In the genomic region with DNA sequence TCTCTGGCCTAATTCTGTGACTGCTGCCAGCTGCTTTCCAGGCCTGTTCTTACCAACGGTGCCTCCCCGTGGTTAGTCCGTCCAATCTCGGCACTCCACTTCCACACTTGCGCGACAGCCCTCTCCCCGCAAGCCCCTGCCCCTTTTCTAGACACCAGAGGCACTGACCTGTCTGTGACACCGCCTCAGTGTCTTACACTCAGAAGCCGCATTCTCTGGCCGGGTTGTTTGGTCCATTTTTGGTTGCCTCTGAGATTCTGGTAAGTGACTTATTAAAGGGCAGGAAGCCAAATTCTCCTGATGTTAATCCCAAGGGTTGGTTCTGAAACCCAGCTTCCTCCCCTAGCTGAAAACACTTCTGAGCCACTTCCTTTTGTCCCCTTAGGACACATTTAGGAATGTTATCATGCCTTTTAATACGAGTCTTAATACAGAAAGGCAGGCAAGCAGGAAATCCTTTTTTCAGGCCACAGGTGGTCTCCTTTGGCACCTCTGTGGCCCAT, we compare ENCODE assay signal across 8 cellular contexts. TPM values are rescaled to one million over a fixed set of nuclear protein-coding genes. Genes with fewer than 3 reads are reported as not detected.
DNase-seq lines count a peak whose midpoint lies in the region; ATAC-seq and TF ChIP-seq lines count a peak whose summit lies in the region.

No MANE protein-coding gene starts in this region.

- H3K27ac Mint-ChIP-seq in activated CD4-positive, alpha-beta T cell treated with anti-CD3 and anti-CD28 coated beads for 36 hours, result peak overlapping the region; percentile 96
- peak overlapping the region; percentile 95 to 96 for H3K27ac Mint-ChIP-seq in effector memory CD8-positive, alpha-beta T cell

- H3K9me3 ChIP-seq in mucosa of descending colon, result no peaks in the 10 kb centered on the region

- in situ Hi-C loops in ACHN (cut with HindIII; ENCODE audit: low pct_ligation_motif_present, low pct_unique_long_range_greater_than_20kb, low sequenced_read_pairs), result no loop called here

- no peaks in the 10 kb centered on the region for H3K9me3 Mint-ChIP-seq in activated CD4-positive, alpha-beta T cell treated with anti-CD3 and anti-CD28 coated beads for 36 hours (ENCODE audit: low read depth)
- H3K9me3 Mint-ChIP-seq in effector memory CD8-positive, alpha-beta T cell, result no peaks in the 10 kb centered on the region

- intact Hi-C loops in activated CD4-positive, alpha-beta T cell treated with anti-CD3 and anti-CD28 coated beads for 36 hours (cut with DNase I, micrococcal nuclease), result loop anchor here (5.0 kb wide), 2 partner anchors 132 to 447 kb away; no protein-coding TSS in a partner anchor
- intact Hi-C loops in mucosa of descending colon (cut with DNase I, micrococcal nuclease), result no loop called here

- peaks cover 29% of the 10 kb centered on the region for H3K4me1 ChIP-seq in mucosa of descending colon (ENCODE audit: low read depth)

- no peaks in the 10 kb centered on the region for H3K27me3 Mint-ChIP-seq in activated CD4-positive, alpha-beta T cell treated with anti-CD3 and anti-CD28 coated beads for 36 hours
- H3K27me3 Mint-ChIP-seq in effector memory CD8-positive, alpha-beta T cell, result no peaks in the 10 kb centered on the region

- H3K36me3 Mint-ChIP-seq in activated CD4-positive, alpha-beta T cell treated with anti-CD3 and anti-CD28 coated beads for 36 hours (ENCODE audit: low read depth), result peaks cover 10% of the 10 kb centered on the region
- peaks cover 12% of the 10 kb centered on the region for H3K36me3 Mint-ChIP-seq in effector memory CD8-positive, alpha-beta T cell (ENCODE audit: insufficient read depth)

- TF ChIP-seq CTCF in mucosa of descending colon (IDR thresholded peaks at IDR 0.05), result no peak

- ATAC-seq in activated CD4-positive, alpha-beta T cell treated with anti-CD3 and anti-CD28 coated beads for 36 hours, result no peak
- ATAC-seq in effector memory CD8-positive, alpha-beta T cell (replicated peaks), result no peak
- no peak for ATAC-seq in mucosa of descending colon
- ATAC-seq in HG03469 (IDR thresholded peaks at IDR 0.05; ENCODE audit: unreplicated experiment), result no peak

- peak overlapping the region; percentile 67 for H3K27ac ChIP-seq in temporal lobe (ENCODE audit: low read depth, low read length)

- peak; percentile 81 for DNase-seq in ACHN
- peak; percentile 45 for DNase-seq in HCEC 1CT
- DNase-seq in activated CD4-positive, alpha-beta T cell treated with anti-CD3 and anti-CD28 coated beads for 36 hours, result peak; percentile 57
- no peak for DNase-seq in effector memory CD8-positive, alpha-beta T cell
- DNase-seq in mucosa of descending colon, result peak; percentile 53 to 75 (median 64)
- DNase-seq in HuH-7.5 (ENCODE audit: low spot score), result no peak

- no peak overlapping the region for H3K4me3 ChIP-seq in mucosa of descending colon

- POLR2A ChIA-PET in activated CD4-positive, alpha-beta T cell treated with anti-CD3 and anti-CD28 coated beads for 36 hours (lab: Charles Lee), result interaction anchor here (0.6 to 1.3 kb wide), 3 partner anchors 31 to 1753 kb away, joined by 3 read pairs; no protein-coding TSS in a partner anchor

- peak overlapping the region; percentile 94 for H3K4me3 Mint-ChIP-seq in activated CD4-positive, alpha-beta T cell treated with anti-CD3 and anti-CD28 coated beads for 36 hours
- H3K4me3 Mint-ChIP-seq in effector memory CD8-positive, alpha-beta T cell, result peak overlapping the region; percentile 90 to 95

- H3K36me3 ChIP-seq in mucosa of descending colon (ENCODE audit: low read depth), result no peaks in the 10 kb centered on the region

- CTCF ChIA-PET in activated CD4-positive, alpha-beta T cell treated with anti-CD3 and anti-CD28 coated beads for 36 hours (lab: Charles Lee), result interaction anchor here (0.6 to 1.1 kb wide), 3 partner anchors 40 to 103 kb away, joined by 3 to 4 read pairs (median 4); no protein-coding TSS in a partner anchor

- peaks cover 53% of the 10 kb centered on the region for H3K4me1 Mint-ChIP-seq in activated CD4-positive, alpha-beta T cell treated with anti-CD3 and anti-CD28 coated beads for 36 hours
- peaks cover 37% of the 10 kb centered on the region in 2 donors for H3K4me1 Mint-ChIP-seq in effector memory CD8-positive, alpha-beta T cell (ENCODE audit: low read depth in 2 of 2)

RNA-seq across cellular contexts. Expression of a gene that starts 1.2 kb away (rescaled TPM):
- total RNA-seq in activated CD4-positive, alpha-beta T cell treated with anti-CD3 and anti-CD28 coated beads for 36 hours, result 10 to 100 TPM; 22.7 to 25.9 TPM
- 10 to 100 TPM; 28.1 to 54.4 (median 37.6) TPM for total RNA-seq in mucosa of descending colon
- total RNA-seq in temporal lobe, result 32.5 TPM

Comparison
In these comparisons a context has a peak if more than half of its experiments do, and no peak if none do; other contexts are left out.
1. DNase-seq: peak in ACHN (single experiment), HCEC 1CT (single experiment), activated CD4-positive, alpha-beta T cell treated with anti-CD3 and anti-CD28 coated beads for 36 hours (single experiment) and mucosa of descending colon (3 of 3); none in effector memory CD8-positive, alpha-beta T cell (0 of 3) and HuH-7.5 (single experiment).
2. intact Hi-C loops: an anchor here in activated CD4-positive, alpha-beta T cell treated with anti-CD3 and anti-CD28 coated beads for 36 hours (5.0 kb wide); none called in mucosa of descending colon.